Comparison of ENCODE assay signal across 1 cellular context in the genomic region with DNA sequence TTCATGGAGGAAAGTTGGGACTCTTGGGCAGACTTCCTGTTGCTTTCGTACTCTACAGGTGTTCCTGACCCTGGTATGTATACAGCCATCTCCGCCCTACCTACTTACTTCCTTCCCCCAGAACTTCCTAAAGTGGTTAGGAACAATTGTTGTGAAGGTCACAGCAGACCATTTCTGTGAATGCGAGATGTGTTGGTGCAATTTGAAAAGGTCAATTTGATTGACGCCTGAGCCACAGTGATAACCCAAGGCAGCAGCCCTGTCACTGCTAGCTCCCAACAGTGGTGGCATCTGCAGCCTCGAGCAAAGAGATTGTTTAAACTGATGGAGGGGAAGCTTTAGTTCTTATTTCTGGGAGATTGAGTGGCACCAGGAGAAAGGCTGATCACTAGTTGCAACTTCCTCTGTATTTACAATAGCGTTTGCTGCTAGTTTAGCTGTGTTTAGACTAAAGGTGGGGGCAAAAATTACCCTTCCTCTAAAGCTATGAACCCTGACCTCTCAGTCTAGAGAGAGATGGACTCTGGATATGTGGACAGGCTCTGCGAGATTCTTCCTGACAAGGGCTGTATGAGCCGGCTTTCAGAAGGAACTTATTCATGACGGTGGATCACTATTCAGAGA.
TF ChIP-seq lines count a peak whose summit lies in the region.

No MANE protein-coding gene starts in this region.

TF ChIP-seq in HepG2, 621 proteins besides CTCF, POLR2A, EP300 and RAD21 (continued from another document and continues in another):
- TF ChIP-seq PREB (CRISPR knock-in tag; IDR thresholded peaks at IDR 0.05) (no peak), HNF4A (CRISPR knock-in tag; IDR thresholded peaks at IDR 0.05) (peak; percentile 94), SOX6 (IDR thresholded peaks at IDR 0.05) (no peak), SOX6 (CRISPR knock-in tag; IDR thresholded peaks at IDR 0.05) (peak; percentile 89), NBN (conservative IDR thresholded peaks at IDR 0.05) (no peak), ZMAT3 (CRISPR knock-in tag; conservative IDR thresholded peaks at IDR 0.05) (peak; percentile 64; the same call in 1 of the 2 replicates), ZNF7 (CRISPR knock-in tag; IDR thresholded peaks at IDR 0.05) (no peak), HNRNPLL (IDR thresholded peaks at IDR 0.05; ENCODE audit: low read depth, low read length, poor library complexity, severe bottlenecking) (no peak), FOSL1 (CRISPR knock-in tag; IDR thresholded peaks at IDR 0.05; ENCODE audit: borderline replicate concordance) (no peak), CEBPB (IDR thresholded peaks at IDR 0.05; ENCODE audit: borderline replicate concordance, low read depth, low read length) (no peak), KDM2A (CRISPR knock-in tag; IDR thresholded peaks at IDR 0.05; ENCODE audit: borderline replicate concordance, low read depth) (no peak), GLMP (CRISPR knock-in tag; IDR thresholded peaks at IDR 0.05; ENCODE audit: borderline replicate concordance) (no peak), ZNF790 (CRISPR knock-in tag; IDR thresholded peaks at IDR 0.05; ENCODE audit: borderline replicate concordance) (no peak), BATF2 (CRISPR knock-in tag; IDR thresholded peaks at IDR 0.05) (peak; percentile 14; the same call in 1 of the 2 replicates), ZNF12 (CRISPR knock-in tag; IDR thresholded peaks at IDR 0.05) (no peak), ZNF558 (CRISPR knock-in tag; IDR thresholded peaks at IDR 0.05; ENCODE audit: borderline replicate concordance) (no peak; the same call in 1 of the 2 replicates), TBL1XR1 (IDR thresholded peaks at IDR 0.05; ENCODE audit: borderline replicate concordance, low read length, partially characterized antibody) (peak; percentile 7), ZNF256 (CRISPR knock-in tag; conservative IDR thresholded peaks at IDR 0.05) (no peak), ARID5B (CRISPR knock-in tag; IDR thresholded peaks at IDR 0.05) (peak; percentile 84), ZNF567 (CRISPR knock-in tag; IDR thresholded peaks at IDR 0.05; ENCODE audit: borderline replicate concordance) (no peak), REXO4 (CRISPR knock-in tag; IDR thresholded peaks at IDR 0.05; ENCODE audit: borderline replicate concordance) (no peak), ZNF616 (CRISPR knock-in tag; IDR thresholded peaks at IDR 0.05; ENCODE audit: low read depth) (no peak), RFX5 (IDR thresholded peaks at IDR 0.05; ENCODE audit: low read depth, low read length) (no peak), JARID2 (CRISPR knock-in tag; IDR thresholded peaks at IDR 0.05; ENCODE audit: insufficient replicate concordance) (no peak), YEATS2 (CRISPR knock-in tag; IDR thresholded peaks at IDR 0.05; ENCODE audit: borderline replicate concordance) (no peak), ZNF687 (CRISPR knock-in tag; IDR thresholded peaks at IDR 0.05) (no peak), DNMT1 (CRISPR knock-in tag; IDR thresholded peaks at IDR 0.05) (no peak), IRF2 (CRISPR knock-in tag; IDR thresholded peaks at IDR 0.05) (peak; percentile 84; the same call in 1 of the 2 replicates), ZNF335 (CRISPR knock-in tag; IDR thresholded peaks at IDR 0.05) (peak; percentile 45; the same call in 1 of the 2 replicates), MTF1 (CRISPR knock-in tag; IDR thresholded peaks at IDR 0.05) (no peak)
- TF ChIP-seq, protein P1, sequence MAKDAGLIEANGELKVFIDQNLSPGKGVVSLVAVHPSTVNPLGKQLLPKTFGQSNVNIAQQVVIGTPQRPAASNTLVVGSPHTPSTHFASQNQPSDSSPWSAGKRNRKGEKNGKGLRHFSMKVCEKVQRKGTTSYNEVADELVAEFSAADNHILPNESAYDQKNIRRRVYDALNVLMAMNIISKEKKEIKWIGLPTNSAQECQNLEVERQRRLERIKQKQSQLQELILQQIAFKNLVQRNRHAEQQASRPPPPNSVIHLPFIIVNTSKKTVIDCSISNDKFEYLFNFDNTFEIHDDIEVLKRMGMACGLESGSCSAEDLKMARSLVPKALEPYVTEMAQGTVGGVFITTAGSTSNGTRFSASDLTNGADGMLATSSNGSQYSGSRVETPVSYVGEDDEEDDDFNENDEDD (CRISPR knock-in tag; IDR thresholded peaks at IDR 0.05; ENCODE audit: borderline replicate concordance): no peak
- TF ChIP-seq, protein P2, sequence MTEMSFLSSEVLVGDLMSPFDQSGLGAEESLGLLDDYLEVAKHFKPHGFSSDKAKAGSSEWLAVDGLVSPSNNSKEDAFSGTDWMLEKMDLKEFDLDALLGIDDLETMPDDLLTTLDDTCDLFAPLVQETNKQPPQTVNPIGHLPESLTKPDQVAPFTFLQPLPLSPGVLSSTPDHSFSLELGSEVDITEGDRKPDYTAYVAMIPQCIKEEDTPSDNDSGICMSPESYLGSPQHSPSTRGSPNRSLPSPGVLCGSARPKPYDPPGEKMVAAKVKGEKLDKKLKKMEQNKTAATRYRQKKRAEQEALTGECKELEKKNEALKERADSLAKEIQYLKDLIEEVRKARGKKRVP (CRISPR knock-in tag; IDR thresholded peaks at IDR 0.05): peak in 1 of 2 experiments; percentile 61; a peak in 2 of 4 replicates
- TF ChIP-seq, protein P3, sequence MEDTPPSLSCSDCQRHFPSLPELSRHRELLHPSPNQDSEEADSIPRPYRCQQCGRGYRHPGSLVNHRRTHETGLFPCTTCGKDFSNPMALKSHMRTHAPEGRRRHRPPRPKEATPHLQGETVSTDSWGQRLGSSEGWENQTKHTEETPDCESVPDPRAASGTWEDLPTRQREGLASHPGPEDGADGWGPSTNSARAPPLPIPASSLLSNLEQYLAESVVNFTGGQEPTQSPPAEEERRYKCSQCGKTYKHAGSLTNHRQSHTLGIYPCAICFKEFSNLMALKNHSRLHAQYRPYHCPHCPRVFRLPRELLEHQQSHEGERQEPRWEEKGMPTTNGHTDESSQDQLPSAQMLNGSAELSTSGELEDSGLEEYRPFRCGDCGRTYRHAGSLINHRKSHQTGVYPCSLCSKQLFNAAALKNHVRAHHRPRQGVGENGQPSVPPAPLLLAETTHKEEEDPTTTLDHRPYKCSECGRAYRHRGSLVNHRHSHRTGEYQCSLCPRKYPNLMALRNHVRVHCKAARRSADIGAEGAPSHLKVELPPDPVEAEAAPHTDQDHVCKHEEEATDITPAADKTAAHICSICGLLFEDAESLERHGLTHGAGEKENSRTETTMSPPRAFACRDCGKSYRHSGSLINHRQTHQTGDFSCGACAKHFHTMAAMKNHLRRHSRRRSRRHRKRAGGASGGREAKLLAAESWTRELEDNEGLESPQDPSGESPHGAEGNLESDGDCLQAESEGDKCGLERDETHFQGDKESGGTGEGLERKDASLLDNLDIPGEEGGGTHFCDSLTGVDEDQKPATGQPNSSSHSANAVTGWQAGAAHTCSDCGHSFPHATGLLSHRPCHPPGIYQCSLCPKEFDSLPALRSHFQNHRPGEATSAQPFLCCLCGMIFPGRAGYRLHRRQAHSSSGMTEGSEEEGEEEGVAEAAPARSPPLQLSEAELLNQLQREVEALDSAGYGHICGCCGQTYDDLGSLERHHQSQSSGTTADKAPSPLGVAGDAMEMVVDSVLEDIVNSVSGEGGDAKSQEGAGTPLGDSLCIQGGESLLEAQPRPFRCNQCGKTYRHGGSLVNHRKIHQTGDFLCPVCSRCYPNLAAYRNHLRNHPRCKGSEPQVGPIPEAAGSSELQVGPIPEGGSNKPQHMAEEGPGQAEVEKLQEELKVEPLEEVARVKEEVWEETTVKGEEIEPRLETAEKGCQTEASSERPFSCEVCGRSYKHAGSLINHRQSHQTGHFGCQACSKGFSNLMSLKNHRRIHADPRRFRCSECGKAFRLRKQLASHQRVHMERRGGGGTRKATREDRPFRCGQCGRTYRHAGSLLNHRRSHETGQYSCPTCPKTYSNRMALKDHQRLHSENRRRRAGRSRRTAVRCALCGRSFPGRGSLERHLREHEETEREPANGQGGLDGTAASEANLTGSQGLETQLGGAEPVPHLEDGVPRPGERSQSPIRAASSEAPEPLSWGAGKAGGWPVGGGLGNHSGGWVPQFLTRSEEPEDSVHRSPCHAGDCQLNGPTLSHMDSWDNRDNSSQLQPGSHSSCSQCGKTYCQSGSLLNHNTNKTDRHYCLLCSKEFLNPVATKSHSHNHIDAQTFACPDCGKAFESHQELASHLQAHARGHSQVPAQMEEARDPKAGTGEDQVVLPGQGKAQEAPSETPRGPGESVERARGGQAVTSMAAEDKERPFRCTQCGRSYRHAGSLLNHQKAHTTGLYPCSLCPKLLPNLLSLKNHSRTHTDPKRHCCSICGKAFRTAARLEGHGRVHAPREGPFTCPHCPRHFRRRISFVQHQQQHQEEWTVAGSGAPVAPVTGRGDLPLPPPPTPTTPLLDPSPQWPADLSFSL (CRISPR knock-in tag; IDR thresholded peaks at IDR 0.05): no peak
